Comparison of ENCODE assay signal across 9 cellular contexts in genomic region chr15:53072077-53072476, GRCh38.
DNase-seq lines count a peak whose midpoint lies in the region; ATAC-seq and TF ChIP-seq lines count a peak whose summit lies in the region.
"Had no signal": no experiment of that assay in that cellular context is flagged by ENCODE, and none has a peak within 500 bp of the region (broad histone marks: within the 10 kb centered on the region; RNA-seq: fewer than 3 reads in every experiment).

No MANE protein-coding gene starts in this region.

- H3K4me1 ChIP-seq in left ventricle myocardium inferior = no peaks in the 10 kb centered on the region
- peaks cover 3% of the 10 kb centered on the region; the same call in 1 of the 2 replicates for H3K4me1 ChIP-seq in PC-3 (ENCODE audit: insufficient read depth, low read length)

- no peak overlapping the region for H3K27ac ChIP-seq in left ventricle myocardium inferior (replicated peaks)
- H3K27ac ChIP-seq in PC-3 (ENCODE audit: low read length) = no peak overlapping the region

- DNase-seq in left cardiac atrium = no peak
- DNase-seq in left ventricle myocardium inferior = no peak
- peak; percentile 92 for DNase-seq in PC-3
- DNase-seq in ecto neural progenitor cell (ENCODE audit: low spot score) = peak; percentile 84
- peak; percentile 9 for DNase-seq in pons (ENCODE audit: low spot score)
- no peak for DNase-seq in NOMO-1 treated with dmso at 0.1 percent for 144 hours (lab: John Stamatoyannopoulos, UW; ENCODE audit: unreplicated experiment)

- H3K9me3 Mint-ChIP-seq in activated T-helper 17 cell treated with anti-CD3 and anti-CD28 coated beads, Interleukin-2, amount 50 U/mL, for 72 hours = peaks cover 6% of the 10 kb centered on the region

- no peaks in the 10 kb centered on the region for H3K4me1 Mint-ChIP-seq in activated T-helper 17 cell treated with anti-CD3 and anti-CD28 coated beads, Interleukin-2, amount 50 U/mL, for 72 hours
- H3K4me1 Mint-ChIP-seq: memory B cell had no signal

- no peak overlapping the region for H3K9ac ChIP-seq in PC-3 (ENCODE audit: low read length)

- H3K27ac Mint-ChIP-seq in activated T-helper 17 cell treated with anti-CD3 and anti-CD28 coated beads, Interleukin-2, amount 50 U/mL, for 72 hours = no peak overlapping the region
- H3K27ac Mint-ChIP-seq: memory B cell had no signal

- H3F3A ChIP-seq in PC-3 (ENCODE audit: low read length, unreplicated experiment) = no peaks in the 10 kb centered on the region

- H3K9me3 ChIP-seq in left ventricle myocardium inferior (replicated peaks) (no peaks in the 10 kb centered on the region), PC-3 (ENCODE audit: low read length) (no peaks in the 10 kb centered on the region)

- ATAC-seq in left cardiac atrium = peak; percentile 47 to 72
- peak; percentile 92 for ATAC-seq in PC-3
- no peak for ATAC-seq in GM21737 (IDR thresholded peaks at IDR 0.05; ENCODE audit: unreplicated experiment)
- ATAC-seq in activated T-helper 17 cell treated with anti-CD3 and anti-CD28 coated beads, Interleukin-2, amount 50 U/mL, for 72 hours (replicated peaks) = no peak

- no peaks in the 10 kb centered on the region for H3K9me2 ChIP-seq in PC-3 (replicated peaks; ENCODE audit: low read length)

- no TSS peak for BruUV-seq in PC-3 (replicated peaks; lab: Mats Ljungman, UMichigan)

- POLR2A ChIA-PET in PC-3 (lab: Charles Lee; ENCODE audit: unreplicated experiment) = no interaction called here

- TF ChIP-seq CTCF in left ventricle myocardium inferior (IDR thresholded peaks at IDR 0.05; ENCODE audit: borderline replicate concordance) = no peak
- TF ChIP-seq CTCF in PC-3 (conservative IDR thresholded peaks at IDR 0.05; ENCODE audit: low read depth, low read length) = no peak

- no peaks in the 10 kb centered on the region for H3K36me3 Mint-ChIP-seq in activated T-helper 17 cell treated with anti-CD3 and anti-CD28 coated beads, Interleukin-2, amount 50 U/mL, for 72 hours (ENCODE audit: low read depth)
- H3K36me3 Mint-ChIP-seq: memory B cell had no signal

- no peaks in the 10 kb centered on the region for H4K20me1 ChIP-seq in PC-3 (ENCODE audit: low read length)

- H3K4me2 ChIP-seq in PC-3 (ENCODE audit: low read length) = no peak overlapping the region

- no peaks in the 10 kb centered on the region for H3K27me3 ChIP-seq in left ventricle myocardium inferior (ENCODE audit: low read depth)
- H3K27me3 ChIP-seq in PC-3 (ENCODE audit: low read length) = peaks cover 17% of the 10 kb centered on the region

- H3K4me3 ChIP-seq in left ventricle myocardium inferior (no peak overlapping the region), PC-3 (ENCODE audit: low read length) (no peak overlapping the region)

- H3K27me3 Mint-ChIP-seq in activated T-helper 17 cell treated with anti-CD3 and anti-CD28 coated beads, Interleukin-2, amount 50 U/mL, for 72 hours = peaks cover 5% of the 10 kb centered on the region

- no peak overlapping the region for H3K4me3 Mint-ChIP-seq in activated T-helper 17 cell treated with anti-CD3 and anti-CD28 coated beads, Interleukin-2, amount 50 U/mL, for 72 hours
- H3K4me3 Mint-ChIP-seq: memory B cell had no signal

- H3K79me2 ChIP-seq in PC-3 (ENCODE audit: low read length) = no peaks in the 10 kb centered on the region

- H3K36me3 ChIP-seq in left ventricle myocardium inferior = no peaks in the 10 kb centered on the region
- no peaks in the 10 kb centered on the region for H3K36me3 ChIP-seq in PC-3 (ENCODE audit: low read depth, low read length)

- H2AFZ ChIP-seq in PC-3 (ENCODE audit: low read length) = no peak overlapping the region

- intact Hi-C loops in left cardiac atrium (cut with DNase I) (no loop called here), left ventricle myocardium inferior (cut with micrococcal nuclease) (no loop called here), PC-3 (cut with micrococcal nuclease) (no loop called here)

- CTCF ChIA-PET in PC-3 (lab: Charles Lee) = no interaction called here

Comparison
In these comparisons a context has a peak if more than half of its experiments do, and no peak if none do; other contexts are left out.
1. ATAC-seq: peak in left cardiac atrium (2 of 2) and PC-3 (single experiment); none in GM21737 (single experiment) and activated T-helper 17 cell treated with anti-CD3 and anti-CD28 coated beads, Interleukin-2, amount 50 U/mL, for 72 hours (single experiment).
2. DNase-seq: peak in PC-3 (single experiment), ecto neural progenitor cell (single experiment) and pons (single experiment); none in left cardiac atrium (single experiment), left ventricle myocardium inferior (single experiment) and NOMO-1 treated with dmso at 0.1 percent for 144 hours (single experiment).